In genomic region chr1:244319283-244320132, GRCh38 we compare ENCODE assay signal across 8 cellular contexts.
DNase-seq lines count a peak whose midpoint lies in the region; ATAC-seq and TF ChIP-seq lines count a peak whose summit lies in the region.

No MANE protein-coding gene starts in this region.

- TF ChIP-seq CTCF in endothelial cell (IDR thresholded peaks at IDR 0.05; ENCODE audit: unreplicated experiment): no peak

- H3K27ac Mint-ChIP-seq in activated CD4-positive, alpha-beta memory T cell treated with anti-CD3 and anti-CD28 coated beads, Interleukin-2, amount 10 ng/mL, durations not matched to agents 7 days and 5 days: peak overlapping the region; percentile 85
- no peak overlapping the region for H3K27ac Mint-ChIP-seq in endothelial cell (ENCODE audit: unreplicated experiment)

- CTCF ChIA-PET in activated CD4-positive, alpha-beta memory T cell treated with anti-CD3 and anti-CD28 coated beads, Interleukin-2, amount 10 ng/mL, durations not matched to agents 7 days and 5 days (lab: Charles Lee): interaction anchor here (1.9 kb wide), 1 partner anchor 20 kb away, joined by 5 read pairs; no protein-coding TSS in a partner anchor

- WGBS in right cardiac atrium: 72% methylated on average over 9 of the region's 9 CpGs
- WGBS in thymus: 50% methylated on average over 9 of the region's 9 CpGs

- peak; percentile 74 for ATAC-seq in GM21423 (IDR thresholded peaks at IDR 0.05; ENCODE audit: unreplicated experiment)
- peak; percentile 62 for ATAC-seq in HG03575 (IDR thresholded peaks at IDR 0.05; ENCODE audit: extremely low read depth, insufficient number of reproducible peaks, low FRiP score, unreplicated experiment)
- ATAC-seq in right cardiac atrium: peak; percentile 29 to 34

- H3K27me3 ChIP-seq in right cardiac atrium (ENCODE audit: control insufficient read depth, insufficient read depth) (no peaks in the 10 kb centered on the region), thymus (ENCODE audit: control insufficient read depth, insufficient read depth) (no peaks in the 10 kb centered on the region)

- peak overlapping the region; percentile 30 for H3K4me3 Mint-ChIP-seq in activated CD4-positive, alpha-beta memory T cell treated with anti-CD3 and anti-CD28 coated beads, Interleukin-2, amount 10 ng/mL, durations not matched to agents 7 days and 5 days
- H3K4me3 Mint-ChIP-seq in endothelial cell (ENCODE audit: unreplicated experiment): no peak overlapping the region

- H3K4me1 Mint-ChIP-seq in activated CD4-positive, alpha-beta memory T cell treated with anti-CD3 and anti-CD28 coated beads, Interleukin-2, amount 10 ng/mL, durations not matched to agents 7 days and 5 days: peaks cover 66% of the 10 kb centered on the region
- no peaks in the 10 kb centered on the region for H3K4me1 Mint-ChIP-seq in endothelial cell (ENCODE audit: unreplicated experiment)

- H3K27ac ChIP-seq in right cardiac atrium (ENCODE audit: low read length) (no peak overlapping the region), thymus (ENCODE audit: low read depth) (peak overlapping the region; percentile 31)

- H3K36me3 Mint-ChIP-seq in activated CD4-positive, alpha-beta memory T cell treated with anti-CD3 and anti-CD28 coated beads, Interleukin-2, amount 10 ng/mL, durations not matched to agents 7 days and 5 days (ENCODE audit: low read depth): peaks cover 28% of the 10 kb centered on the region
- no peaks in the 10 kb centered on the region for H3K36me3 Mint-ChIP-seq in endothelial cell (ENCODE audit: low read depth, unreplicated experiment)

- no peaks in the 10 kb centered on the region for H3K9me3 ChIP-seq in right cardiac atrium (ENCODE audit: control insufficient read depth, low read length)
- H3K9me3 ChIP-seq in thymus (ENCODE audit: control insufficient read depth): no peaks in the 10 kb centered on the region

- POLR2A ChIA-PET in activated CD4-positive, alpha-beta memory T cell treated with anti-CD3 and anti-CD28 coated beads, Interleukin-2, amount 10 ng/mL, durations not matched to agents 7 days and 5 days (lab: Charles Lee): interaction anchor here (0.9 to 1.8 kb wide), 3 partner anchors 20 to 272 kb away, joined by 3 to 5 read pairs (median 3); partner anchors contain the start of gene CATSPERE

- H3K4me3 ChIP-seq in right cardiac atrium (ENCODE audit: low read length): no peak overlapping the region
- no peak overlapping the region for H3K4me3 ChIP-seq in thymus (ENCODE audit: low read length)

- DNase-seq in GM04503 (ENCODE audit: low read depth): peak; percentile 86
- peak; percentile 74 for DNase-seq in activated CD4-positive, alpha-beta memory T cell treated with anti-CD3 and anti-CD28 coated beads, Interleukin-2, amount 10 ng/mL, durations not matched to agents 7 days and 5 days
- no peak for DNase-seq in right cardiac atrium
- no peak for DNase-seq in endothelial cell (ENCODE audit: low spot score)
- no peak for DNase-seq in cerebellar cortex (ENCODE audit: low spot score)

- H3K4me1 ChIP-seq in right cardiac atrium (ENCODE audit: control insufficient read depth, insufficient read depth, low read length) (no peaks in the 10 kb centered on the region), thymus (ENCODE audit: control insufficient read depth, insufficient read depth, low read length) (no peaks in the 10 kb centered on the region)

- no peaks in the 10 kb centered on the region for H3K36me3 ChIP-seq in thymus (ENCODE audit: control insufficient read depth, insufficient read depth)

- intact Hi-C loops in right cardiac atrium (cut with DNase I): no loop called here

- no peaks in the 10 kb centered on the region for H3K27me3 Mint-ChIP-seq in activated CD4-positive, alpha-beta memory T cell treated with anti-CD3 and anti-CD28 coated beads, Interleukin-2, amount 10 ng/mL, durations not matched to agents 7 days and 5 days
- no peaks in the 10 kb centered on the region for H3K27me3 Mint-ChIP-seq in endothelial cell (ENCODE audit: unreplicated experiment)

- no peaks in the 10 kb centered on the region for H3K9me3 Mint-ChIP-seq in activated CD4-positive, alpha-beta memory T cell treated with anti-CD3 and anti-CD28 coated beads, Interleukin-2, amount 10 ng/mL, durations not matched to agents 7 days and 5 days
- no peaks in the 10 kb centered on the region for H3K9me3 Mint-ChIP-seq in endothelial cell (ENCODE audit: unreplicated experiment)

Comparison
In these comparisons a context has a peak if more than half of its experiments do, and no peak if none do; other contexts are left out.
1. DNase-seq: peak in GM04503 (single experiment) and activated CD4-positive, alpha-beta memory T cell treated with anti-CD3 and anti-CD28 coated beads, Interleukin-2, amount 10 ng/mL, durations not matched to agents 7 days and 5 days (single experiment); none in right cardiac atrium (0 of 3), endothelial cell (single experiment) and cerebellar cortex (single experiment).
2. Peak in every context shown above with its lines, with median percentiles within 50 percentile points of each other: ATAC-seq.